ENCODE assay signal across 1 cellular context in the genomic region with DNA sequence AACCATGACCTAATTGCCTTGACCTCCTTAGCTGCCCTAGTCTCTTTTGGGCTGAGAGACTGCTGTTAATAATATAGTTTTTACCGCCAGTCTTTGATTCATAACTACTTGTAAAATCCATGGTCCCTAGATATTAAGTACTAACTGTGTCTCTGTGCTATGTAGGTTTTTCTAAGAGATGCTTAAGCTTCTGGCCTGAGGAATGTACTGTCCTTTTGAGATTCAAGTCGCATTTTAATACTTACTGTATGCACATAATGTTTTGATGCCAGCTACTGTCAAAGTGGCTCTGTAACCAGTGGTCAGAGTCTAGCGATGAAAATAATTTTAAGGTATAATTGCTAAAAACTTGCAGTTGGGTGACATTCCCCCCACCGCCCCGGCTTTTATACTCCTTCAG.
TF ChIP-seq lines count a peak whose summit lies in the region.

No MANE protein-coding gene starts in this region.

TF ChIP-seq in H1, 55 proteins besides CTCF, POLR2A, EP300 and RAD21:
- TF ChIP-seq TCF12 (IDR thresholded peaks at IDR 0.05; ENCODE audit: low read depth, low read length) (no peak), RFX5 (IDR thresholded peaks at IDR 0.05; ENCODE audit: borderline replicate concordance, low read depth, low read length) (no peak), PHF8 (conservative IDR thresholded peaks at IDR 0.05; ENCODE audit: low read depth, low read length) (no peak), TAF7 (optimal IDR thresholded peaks at IDR 0.05; ENCODE audit: borderline replicate concordance, low read depth, low read length) (no peak), ASH2L (IDR thresholded peaks at IDR 0.05; ENCODE audit: low read length) (no peak), BCL11A (IDR thresholded peaks at IDR 0.05; ENCODE audit: low read depth in 2 of 2, low read length in 2 of 2) (no peak), EZH2 (IDR thresholded peaks at IDR 0.05; ENCODE audit: low read depth, low read length, severe bottlenecking) (no peak), KDM1A (IDR thresholded peaks at IDR 0.05; ENCODE audit: borderline replicate concordance, low read length) (no peak)
TF ChIP-seq in H1: peak in this region for 0.
